In the genomic region with DNA sequence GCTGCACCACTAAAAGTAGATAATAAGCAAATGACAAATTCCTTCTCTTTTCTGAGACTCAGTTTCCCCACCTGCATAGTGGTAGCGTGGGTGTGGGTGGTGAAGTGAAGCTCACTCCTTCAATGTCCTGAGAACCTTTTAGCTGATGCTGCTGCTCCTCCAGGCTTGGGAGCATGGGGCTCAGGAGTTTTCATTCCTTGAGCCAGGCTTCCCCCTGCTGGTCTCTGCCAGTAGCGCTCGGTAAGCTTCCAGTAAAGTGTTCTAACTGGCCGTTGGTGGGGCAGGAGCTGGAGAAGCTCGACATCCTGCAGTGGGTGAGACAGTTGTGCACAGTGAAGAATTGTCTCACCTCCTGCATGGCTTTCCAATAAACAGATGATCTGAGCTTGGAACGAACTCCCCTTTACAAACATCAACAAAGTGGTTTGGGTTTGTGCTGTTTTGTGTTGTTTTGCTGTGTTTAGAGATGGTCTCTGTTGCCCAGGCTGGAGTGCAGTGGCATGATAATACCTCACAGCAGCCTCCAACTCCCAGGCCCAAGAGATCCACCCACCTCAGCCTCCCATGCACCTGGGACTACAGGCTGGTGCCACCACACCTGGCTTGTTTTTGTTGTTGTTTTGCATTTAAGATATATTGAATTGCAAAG, we compare ENCODE assay signal across 8 cellular contexts. TPM values are rescaled to one million over a fixed set of nuclear protein-coding genes. Genes with fewer than 3 reads are reported as not detected.
DNase-seq lines count a peak whose midpoint lies in the region; ATAC-seq and TF ChIP-seq lines count a peak whose summit lies in the region.

No MANE protein-coding gene starts in this region.

- H3K27ac ChIP-seq in ascending aorta (no peak overlapping the region), hepatocyte (no peak overlapping the region)

- H3K27me3 ChIP-seq in ascending aorta (no peaks in the 10 kb centered on the region), hepatocyte (no peaks in the 10 kb centered on the region)

- WGBS in hepatocyte (ENCODE audit: low lambda C conversion rate, missing lambda C conversion rate), result 2% methylated on average over 6 of the region's 6 CpGs

- H3K4me2 ChIP-seq in hepatocyte, result no peak overlapping the region

- peak; percentile 77 to 84 (median 82) for TF ChIP-seq CTCF in ascending aorta (IDR thresholded peaks at IDR 0.05)
- TF ChIP-seq CTCF in hepatocyte (IDR thresholded peaks at IDR 0.05; ENCODE audit: poor library complexity), result peak; percentile 90

- H3K4me1 ChIP-seq in ascending aorta, result no peaks in the 10 kb centered on the region
- no peaks in the 10 kb centered on the region for H3K4me1 ChIP-seq in hepatocyte (ENCODE audit: insufficient read depth)

- no peaks in the 10 kb centered on the region for H3K9me3 ChIP-seq in ascending aorta
- no peaks in the 10 kb centered on the region for H3K9me3 ChIP-seq in hepatocyte (ENCODE audit: low read depth)

- intact Hi-C loops in ascending aorta (cut with DNase I), result loop anchor here (1.0 kb wide), 1 partner anchor 205 kb away; a partner anchor contains a TSS

- no peaks in the 10 kb centered on the region for H3K36me3 ChIP-seq in ascending aorta
- no peaks in the 10 kb centered on the region for H3K36me3 ChIP-seq in hepatocyte (replicated peaks; ENCODE audit: insufficient read depth, low read depth)

- H3K4me3 ChIP-seq in ascending aorta (no peak overlapping the region), hepatocyte (no peak overlapping the region)

- ATAC-seq in HG02852 (IDR thresholded peaks at IDR 0.05; ENCODE audit: unreplicated experiment), result peak; percentile 98

- no peak overlapping the region for H2AFZ ChIP-seq in hepatocyte

- DNase-seq in activated gamma-delta T cell treated with Interleukin-2 at 50 U/mL for 16 hours (peak; percentile 43), activated gamma-delta T cell (lab: John Stamatoyannopoulos, UW) (no peak), NCI-H1694 treated with DMSO at 0.1 percent for 48 hours (lab: John Stamatoyannopoulos, UW) (peak; percentile 59), T-helper 22 cell (ENCODE audit: low read depth) (peak; percentile 34), ascending aorta (ENCODE audit: low spot score in 2 of 2) (peak in 1 of 2 donors; percentile 85), hepatocyte (ENCODE audit: low spot score) (peak; percentile 91), smooth muscle cell of the brain vasculature (ENCODE audit: low read depth, low spot score) (peak; percentile 72)

- no peaks in the 10 kb centered on the region for H3K79me2 ChIP-seq in hepatocyte

- H3K9me2 ChIP-seq in hepatocyte (replicated peaks; ENCODE audit: insufficient read depth), result no peaks in the 10 kb centered on the region

- H4K20me1 ChIP-seq in hepatocyte (ENCODE audit: insufficient read depth, poor library complexity, severe bottlenecking), result no peaks in the 10 kb centered on the region

RNA-seq across cellular contexts. Expression of a gene that starts 34.6 kb away (rescaled TPM):
- total RNA-seq in ascending aorta (935 TPM), hepatocyte (4,086 and 4,089 TPM in 2 replicates)
- polyA plus RNA-seq in hepatocyte, result 15,889 and 16,729 TPM in 2 replicates
